17 cellular contexts compared by ENCODE assay signal in genomic region chr6:47922391-47922790, GRCh38.
DNase-seq lines count a peak whose midpoint lies in the region; ATAC-seq and TF ChIP-seq lines count a peak whose summit lies in the region.
"Had no signal": no experiment of that assay in that cellular context is flagged by ENCODE, and none has a peak within 500 bp of the region (broad histone marks: within the 10 kb centered on the region; RNA-seq: fewer than 3 reads in every experiment).

No MANE protein-coding gene starts in this region.

- no peak overlapping the region for H3K27ac ChIP-seq in upper lobe of right lung

- no peaks in the 10 kb centered on the region for H3K9me3 ChIP-seq in upper lobe of right lung

- ATAC-seq in upper lobe of right lung (no peak), GM21786 (IDR thresholded peaks at IDR 0.05; ENCODE audit: unreplicated experiment) (no peak), HG03045 (IDR thresholded peaks at IDR 0.05; ENCODE audit: unreplicated experiment) (no peak)
- ATAC-seq: activated T-cell treated with anti-CD3 and anti-CD28 coated beads, Interleukin-2, amount 50 U/mL, for 72 hours had no signal

- no peak for TF ChIP-seq CTCF in upper lobe of right lung (IDR thresholded peaks at IDR 0.05)

- DNase-seq in Ammon's horn (ENCODE audit: low spot score) (peak; percentile 83), LHCN-M2 (ENCODE audit: low read depth) (peak; percentile 7), cerebellar cortex (ENCODE audit: low spot score) (peak; percentile 5), kidney tubule cell (ENCODE audit: low spot score) (peak; percentile 1), upper lobe of right lung (no peak), kidney glomerular epithelial cell (lab: John Stamatoyannopoulos, UW) (no peak)
- DNase-seq: activated CD4-positive, alpha-beta memory T cell treated with anti-CD3 and anti-CD28 coated beads, Interleukin-2, amount 10 ng/mL, durations not matched to agents 7 days and 5 days; activated naive CD8-positive, alpha-beta T cell treated with anti-CD3 and anti-CD28 coated beads, Interleukin-2, amount 10 ng/mL, durations not matched to agents 7 days and 5 days; activated T-cell treated with anti-CD3 and anti-CD28 coated beads, Interleukin-2, amount 50 U/mL, for 72 hours; GDM1; HFFc6; KBM-7; NCI-H1436; NCI-H774; SW 1271 had no signal

- intact Hi-C loops in upper lobe of right lung (cut with DNase I), result no loop called here

- H3K4me1 ChIP-seq in upper lobe of right lung, result no peaks in the 10 kb centered on the region

- no peaks in the 10 kb centered on the region for H3K27me3 ChIP-seq in upper lobe of right lung

- H3K4me3 ChIP-seq in upper lobe of right lung, result no peak overlapping the region

- H3K36me3 ChIP-seq in upper lobe of right lung, result no peaks in the 10 kb centered on the region

Comparison
In these comparisons a context has a peak if more than half of its experiments do, and no peak if none do; other contexts are left out.
1. DNase-seq: peak in Ammon's horn (single experiment), LHCN-M2 (single experiment), cerebellar cortex (single experiment) and kidney tubule cell (single experiment); none in upper lobe of right lung (single experiment) and kidney glomerular epithelial cell (single experiment).